Comparison of ENCODE assay signal across 9 cellular contexts in the genomic region with DNA sequence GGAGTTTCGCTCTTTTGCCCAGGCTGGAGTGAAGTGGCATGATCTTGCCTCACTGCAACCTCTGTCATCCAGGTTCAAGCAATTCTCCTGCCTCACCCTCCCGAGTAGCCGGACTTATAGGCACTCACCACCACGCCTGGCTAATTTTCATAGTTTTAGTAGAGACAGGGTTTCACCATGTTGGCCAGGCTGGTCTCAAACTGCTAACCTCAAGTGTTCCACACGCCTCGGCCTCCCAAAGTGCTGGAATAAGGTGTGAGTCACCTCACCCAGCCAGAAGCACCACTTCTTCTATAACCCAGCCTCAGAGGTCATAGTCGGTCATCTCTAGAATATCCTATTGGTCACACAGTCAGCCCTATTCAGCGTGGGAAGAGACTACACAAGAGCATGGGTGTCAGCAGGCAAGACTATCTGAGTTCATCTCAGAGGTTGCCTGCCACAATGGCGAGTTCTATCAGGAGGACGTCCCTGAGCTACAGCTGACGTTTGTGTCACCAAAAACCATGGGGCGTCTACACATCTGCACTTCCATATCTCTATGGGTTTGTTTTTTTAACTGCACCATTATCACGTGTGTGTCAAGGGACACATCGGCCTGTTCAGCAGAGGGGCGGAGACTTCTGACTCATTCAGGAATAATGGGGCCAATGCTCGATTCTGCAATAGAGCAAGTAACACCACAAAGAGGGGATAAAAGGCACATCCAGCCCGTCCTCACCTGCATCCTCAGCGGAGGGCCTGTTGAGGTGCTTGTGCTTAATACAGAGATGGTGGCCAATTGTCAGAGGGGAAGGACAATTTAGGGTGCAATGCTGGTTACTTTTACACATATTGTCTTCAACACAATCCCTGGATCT.
A peak's percentile ranks its signal among the peaks of the same experiment; 100 is the strongest.
DNase-seq lines count a peak whose midpoint lies in the region; ATAC-seq lines count a peak whose summit lies in the region.
"Had no signal": no experiment of that assay in that cellular context is flagged by ENCODE, and none has a peak within 500 bp of the region (broad histone marks: within the 10 kb centered on the region; RNA-seq: fewer than 3 reads in every experiment).

No MANE protein-coding gene starts in this region.

- no peaks in the 10 kb centered on the region for H3K27me3 Mint-ChIP-seq in activated naive CD4-positive, alpha-beta T cell treated with anti-CD3 and anti-CD28 coated beads for 36 hours (ENCODE audit: low read depth)
- H3K27me3 Mint-ChIP-seq in activated T-helper 2 cell treated with anti-CD3 and anti-CD28 coated beads, Interferon-gamma antibody, Interleukin-2, Interleukin-4, amounts not matched to agents 10 μg/mL and 5 μg/mL and 100 μg/mL, durations not matched to agents 14 hours and 24 hours and 36 hours (ENCODE audit: low read depth) = no peaks in the 10 kb centered on the region

- intact Hi-C loops in activated naive CD4-positive, alpha-beta T cell treated with anti-CD3 and anti-CD28 coated beads for 36 hours (cut with micrococcal nuclease) = no loop called here
- intact Hi-C loops in activated T-helper 2 cell treated with anti-CD3 and anti-CD28 coated beads, Interferon-gamma antibody, Interleukin-2, Interleukin-4, amounts not matched to agents 10 μg/mL and 5 μg/mL and 100 μg/mL, durations not matched to agents 14 hours and 24 hours and 36 hours (cut with micrococcal nuclease) = loop anchor here (1.0 to 5.0 kb wide), 5 partner anchors 17 to 369 kb away; no protein-coding TSS in a partner anchor

- peaks cover 0 to 16% of the 10 kb centered on the region in 2 donors for H3K9me3 Mint-ChIP-seq in activated naive CD4-positive, alpha-beta T cell treated with anti-CD3 and anti-CD28 coated beads, Interleukin-2, amount 50 U/mL, for 72 hours
- peaks cover 4% of the 10 kb centered on the region for H3K9me3 Mint-ChIP-seq in activated naive CD4-positive, alpha-beta T cell treated with anti-CD3 and anti-CD28 coated beads for 36 hours
- peaks cover 11% of the 10 kb centered on the region for H3K9me3 Mint-ChIP-seq in activated T-helper 2 cell treated with anti-CD3 and anti-CD28 coated beads, Interferon-gamma antibody, Interleukin-2, Interleukin-4, amounts not matched to agents 10 μg/mL and 5 μg/mL and 100 μg/mL, durations not matched to agents 14 hours and 24 hours and 36 hours

- CTCF ChIA-PET in activated naive CD4-positive, alpha-beta T cell treated with anti-CD3 and anti-CD28 coated beads for 36 hours (lab: Charles Lee) = no interaction called here

- H3K4me1 Mint-ChIP-seq in activated naive CD4-positive, alpha-beta T cell treated with anti-CD3 and anti-CD28 coated beads for 36 hours (ENCODE audit: low read depth) = peaks cover 8% of the 10 kb centered on the region
- peaks cover 50% of the 10 kb centered on the region for H3K4me1 Mint-ChIP-seq in activated T-helper 2 cell treated with anti-CD3 and anti-CD28 coated beads, Interferon-gamma antibody, Interleukin-2, Interleukin-4, amounts not matched to agents 10 μg/mL and 5 μg/mL and 100 μg/mL, durations not matched to agents 14 hours and 24 hours and 36 hours (ENCODE audit: low read depth)

- ATAC-seq in activated naive CD4-positive, alpha-beta T cell treated with anti-CD3 and anti-CD28 coated beads, Interleukin-2, amount 50 U/mL, for 72 hours = peak; percentile 48 to 77

- H3K36me3 Mint-ChIP-seq in activated naive CD4-positive, alpha-beta T cell treated with anti-CD3 and anti-CD28 coated beads, Interleukin-2, amount 50 U/mL, for 72 hours = peaks cover 0 to 32% of the 10 kb centered on the region in 2 donors
- H3K36me3 Mint-ChIP-seq in activated naive CD4-positive, alpha-beta T cell treated with anti-CD3 and anti-CD28 coated beads for 36 hours (ENCODE audit: low read depth) = no peaks in the 10 kb centered on the region
- H3K36me3 Mint-ChIP-seq in activated T-helper 2 cell treated with anti-CD3 and anti-CD28 coated beads, Interferon-gamma antibody, Interleukin-2, Interleukin-4, amounts not matched to agents 10 μg/mL and 5 μg/mL and 100 μg/mL, durations not matched to agents 14 hours and 24 hours and 36 hours (ENCODE audit: low read depth) = peaks cover 15% of the 10 kb centered on the region

- H3K4me3 Mint-ChIP-seq in activated naive CD4-positive, alpha-beta T cell treated with anti-CD3 and anti-CD28 coated beads for 36 hours = no peak overlapping the region
- H3K4me3 Mint-ChIP-seq in activated T-helper 2 cell treated with anti-CD3 and anti-CD28 coated beads, Interferon-gamma antibody, Interleukin-2, Interleukin-4, amounts not matched to agents 10 μg/mL and 5 μg/mL and 100 μg/mL, durations not matched to agents 14 hours and 24 hours and 36 hours (ENCODE audit: low read depth) = no peak overlapping the region

- no peak for DNase-seq in activated naive CD4-positive, alpha-beta T cell treated with anti-CD3 and anti-CD28 coated beads, Interleukin-2, amount 50 U/mL, for 72 hours (ENCODE audit: low spot score in 2 of 2)
- DNase-seq in activated naive CD4-positive, alpha-beta T cell treated with anti-CD3 and anti-CD28 coated beads for 36 hours = no peak
- no peak for DNase-seq in activated T-helper 2 cell treated with anti-CD3 and anti-CD28 coated beads, Interferon-gamma antibody, Interleukin-2, Interleukin-4, amounts not matched to agents 10 μg/mL and 5 μg/mL and 100 μg/mL, durations not matched to agents 14 hours and 24 hours and 36 hours (ENCODE audit: low spot score)
- DNase-seq in kidney tubule cell (ENCODE audit: low spot score) = peak; percentile 56
- no peak for DNase-seq in cerebellum (ENCODE audit: low spot score)
- no peak for DNase-seq in cerebellar nuclear complex (lab: John Stamatoyannopoulos, UW)
- no peak for DNase-seq in DMS114 treated with DMSO at 0.1 percent for 48 hours (lab: John Stamatoyannopoulos, UW; ENCODE audit: unreplicated experiment)
- DNase-seq in NCI-H187 treated with DMSO at 0.1 percent for 48 hours (lab: John Stamatoyannopoulos, UW) = no peak
- DNase-seq: NCI-H2029 had no signal

- no peak overlapping the region for H3K27ac Mint-ChIP-seq in activated naive CD4-positive, alpha-beta T cell treated with anti-CD3 and anti-CD28 coated beads, Interleukin-2, amount 50 U/mL, for 72 hours
- no peak overlapping the region for H3K27ac Mint-ChIP-seq in activated naive CD4-positive, alpha-beta T cell treated with anti-CD3 and anti-CD28 coated beads for 36 hours
- peak overlapping the region; percentile 83 for H3K27ac Mint-ChIP-seq in activated T-helper 2 cell treated with anti-CD3 and anti-CD28 coated beads, Interferon-gamma antibody, Interleukin-2, Interleukin-4, amounts not matched to agents 10 μg/mL and 5 μg/mL and 100 μg/mL, durations not matched to agents 14 hours and 24 hours and 36 hours
